Comparison of ENCODE assay signal across 7 cellular contexts in the genomic region with DNA sequence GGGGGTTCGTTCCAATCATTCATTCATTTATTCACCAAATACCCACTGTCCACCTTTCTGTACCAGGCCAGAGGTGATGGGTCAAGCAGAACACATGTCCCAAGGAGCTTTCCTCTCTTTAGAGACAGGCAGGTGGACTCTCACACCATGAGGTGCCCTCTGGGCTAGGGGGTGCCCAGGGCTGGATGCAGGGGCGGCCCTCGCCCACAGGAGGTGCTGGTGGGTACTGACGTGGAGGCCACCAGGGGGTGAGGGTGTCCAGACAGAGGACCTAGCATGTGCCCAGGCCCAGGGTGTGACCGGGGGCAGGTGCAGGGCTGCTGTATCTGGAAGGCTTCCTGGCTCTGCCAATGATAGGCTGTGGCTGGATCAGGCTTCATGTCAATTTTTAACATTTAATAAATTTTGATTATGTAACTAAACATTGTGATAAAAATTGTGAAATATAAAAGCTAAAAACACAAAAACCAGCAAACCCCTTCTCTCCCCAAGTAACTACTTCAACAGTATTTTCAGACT.
DNase-seq lines count a peak whose midpoint lies in the region; TF ChIP-seq lines count a peak whose summit lies in the region.
"Not testable (repeated sequence)": the region's sequence is repeated elsewhere in the genome, so short reads cannot be mapped to it uniquely, and the experiment has no call there.

No MANE protein-coding gene starts in this region.

- H3K36me3 Mint-ChIP-seq in activated naive CD4-positive, alpha-beta T cell treated with anti-CD3 and anti-CD28 coated beads for 36 hours (ENCODE audit: low read depth), result not testable (repeated sequence)

- not testable (repeated sequence) for H3K36me3 ChIP-seq in BE2C, WERI-Rb-1

- not testable (repeated sequence) for H3K9me3 ChIP-seq in BE2C; WERI-Rb-1 (ENCODE audit: severe bottlenecking)

- H3K4me1 Mint-ChIP-seq in activated naive CD4-positive, alpha-beta T cell treated with anti-CD3 and anti-CD28 coated beads for 36 hours (ENCODE audit: low read depth), result not testable (repeated sequence)

- not testable (repeated sequence) for H3K4me3 Mint-ChIP-seq in activated naive CD4-positive, alpha-beta T cell treated with anti-CD3 and anti-CD28 coated beads for 36 hours

- CTCF ChIA-PET in activated naive CD4-positive, alpha-beta T cell treated with anti-CD3 and anti-CD28 coated beads for 36 hours (lab: Charles Lee), result not testable (repeated sequence)

- H3K27me3 ChIP-seq in BE2C; WERI-Rb-1 (ENCODE audit: insufficient read depth, low read depth, severe bottlenecking): not testable (repeated sequence)

- DNase-seq in BE2C, result peak; percentile 36
- peak; percentile 3 for DNase-seq in NCI-H69 (lab: John Stamatoyannopoulos, UW)
- DNase-seq in WERI-Rb-1, result peak; percentile 43
- DNase-seq in activated naive CD4-positive, alpha-beta T cell treated with anti-CD3 and anti-CD28 coated beads for 36 hours, result peak; percentile 24
- peak; percentile 45 for DNase-seq in ecto neural progenitor cell (ENCODE audit: low spot score)
- peak; percentile 9 for DNase-seq in mucosa of gallbladder (ENCODE audit: low spot score)

- not testable (repeated sequence) for H3K4me3 ChIP-seq in BE2C (ENCODE audit: low read depth, low read length); WERI-Rb-1 (ENCODE audit: low read depth, low read length)

- H3K27ac ChIP-seq in WERI-Rb-1, result not testable (repeated sequence)

- H3K27ac Mint-ChIP-seq in activated naive CD4-positive, alpha-beta T cell treated with anti-CD3 and anti-CD28 coated beads for 36 hours, result not testable (repeated sequence)

- H3K9me3 Mint-ChIP-seq in activated naive CD4-positive, alpha-beta T cell treated with anti-CD3 and anti-CD28 coated beads for 36 hours, result not testable (repeated sequence)

- TF ChIP-seq CTCF in BE2C (IDR thresholded peaks at IDR 0.05; ENCODE audit: low read depth, low read length), result not testable (repeated sequence)
- TF ChIP-seq CTCF in GM12874 (IDR thresholded peaks at IDR 0.05; ENCODE audit: insufficient read depth, low read depth, low read length) (peak; percentile 22; the same call in 1 of the 2 replicates), WERI-Rb-1 (IDR thresholded peaks at IDR 0.05; ENCODE audit: low read depth, low read length) (peak; percentile 36)

- not testable (repeated sequence) for H3K27me3 Mint-ChIP-seq in activated naive CD4-positive, alpha-beta T cell treated with anti-CD3 and anti-CD28 coated beads for 36 hours (ENCODE audit: low read depth)

- H3K4me1 ChIP-seq in BE2C, result not testable (repeated sequence)

- intact Hi-C loops in activated naive CD4-positive, alpha-beta T cell treated with anti-CD3 and anti-CD28 coated beads for 36 hours (cut with micrococcal nuclease), result not testable (repeated sequence)
